In genomic region chr12:3300833-3301401, GRCh38 we compare ENCODE assay signal across 9 cellular contexts.
DNase-seq lines count a peak whose midpoint lies in the region; ATAC-seq, FAIRE-seq and TF ChIP-seq lines count a peak whose summit lies in the region.
"Had no signal": no experiment of that assay in that cellular context is flagged by ENCODE, and none has a peak within 500 bp of the region (broad histone marks: within the 10 kb centered on the region; RNA-seq: fewer than 3 reads in every experiment).

No MANE protein-coding gene starts in this region.

- H3K4me3 Mint-ChIP-seq in WTC11: no peak overlapping the region

- no peak overlapping the region for H2AFZ ChIP-seq in HepG2 (ENCODE audit: low read length)

- DNase-seq in HepG2 (ENCODE audit: low spot score) (no peak), right lobe of liver (no peak), WTC11 (ENCODE audit: low spot score) (no peak), lower lobe of right lung (no peak), SW 1271 (lab: John Stamatoyannopoulos, UW) (no peak), HAP-1 (ENCODE audit: low spot score in 2 of 2) (no peak)

- in situ Hi-C loops in HepG2 (cut with HindIII; ENCODE audit: extremely low pct_ligation_motif_present, low pct_unique_long_range_greater_than_20kb) (loop anchor here (10.0 kb wide), 1 partner anchor 974 kb away; the partner anchor contains the start of gene CCND2), HAP-1 (cut with MboI; ENCODE audit: low sequenced_read_pairs) (no loop called here)

- POLR2A ChIA-PET in HepG2 (lab: Yijun Ruan, JAX): no interaction called here
- POLR2A ChIA-PET in WTC11 (lab: Charles Lee): interaction anchor here (1.2 kb wide), 1 partner anchor 204 kb away, joined by 3 read pairs; no protein-coding TSS in a partner anchor

- intact Hi-C loops in HepG2 (cut with micrococcal nuclease; ENCODE audit: unreplicated experiment) (loop anchor here (1.0 to 5.0 kb wide), 4 partner anchors 32 to 503 kb away; no protein-coding TSS in a partner anchor), right lobe of liver (cut with DNase I) (no loop called here), lower lobe of right lung (cut with DNase I) (loop anchor here (10.0 kb wide), 1 partner anchor 504 kb away; no protein-coding TSS in a partner anchor)

- 23% methylated on average over 5 of the region's 10 CpGs for WGBS in HepG2 (ENCODE audit: low lambda C conversion rate)
- WGBS in right lobe of liver (ENCODE audit: insufficient coverage, low coverage, low lambda C conversion rate, missing lambda C conversion rate): 13% methylated on average over 3 of the region's 10 CpGs

- H3K9me3 ChIP-seq in HepG2 (ENCODE audit: low read length) (no peaks in the 10 kb centered on the region), right lobe of liver (no peaks in the 10 kb centered on the region), lower lobe of right lung (no peaks in the 10 kb centered on the region), HAP-1 (no peaks in the 10 kb centered on the region)

- FAIRE-seq in HepG2 (lab: Jason Lieb, UNC): no peak
- FAIRE-seq: D721Med had no signal

- H3K36me3 ChIP-seq in HepG2 (replicated peaks in 1 of 2; ENCODE audit: control insufficient read depth in 1 of 2, insufficient read depth in 2 of 2, low read length in 2 of 2) (no peaks in the 10 kb centered on the region), right lobe of liver (no peaks in the 10 kb centered on the region), lower lobe of right lung (no peaks in the 10 kb centered on the region), HAP-1 (replicated peaks) (no peaks in the 10 kb centered on the region)

- H3K27me3 Mint-ChIP-seq in WTC11 (ENCODE audit: low read depth): no peaks in the 10 kb centered on the region; the same call in 1 of the 2 replicates

- H3K36me3 Mint-ChIP-seq in WTC11: no peaks in the 10 kb centered on the region

- TF ChIP-seq CTCF in HepG2 (CRISPR knock-in tag; IDR thresholded peaks at IDR 0.05) (no peak), right lobe of liver (IDR thresholded peaks at IDR 0.05) (no peak), WTC11 (IDR thresholded peaks at IDR 0.05) (no peak), lower lobe of right lung (IDR thresholded peaks at IDR 0.05) (peak; percentile 11)

- H3K27me3 ChIP-seq in HepG2 (ENCODE audit: control insufficient read depth in 1 of 2, insufficient read depth in 2 of 2, low read length in 2 of 2): peaks cover 2 to 55% of the 10 kb centered on the region in 2 experiments
- no peaks in the 10 kb centered on the region for H3K27me3 ChIP-seq in right lobe of liver
- peaks cover 15% of the 10 kb centered on the region for H3K27me3 ChIP-seq in lower lobe of right lung (ENCODE audit: low read depth)
- H3K27me3 ChIP-seq in HAP-1 (ENCODE audit: low read depth): peaks cover 16% of the 10 kb centered on the region

- H3K27ac Mint-ChIP-seq in WTC11: peak overlapping the region; percentile 67; the same call in 1 of the 2 replicates

- H3K9ac ChIP-seq in HepG2 (ENCODE audit: insufficient read depth, low read depth, low read length): no peak overlapping the region

- peak overlapping the region; percentile 79 for H3K4me2 ChIP-seq in HepG2 (ENCODE audit: low read depth, low read length)

- no TSS peak for BruUV-seq in HepG2 (replicated peaks; lab: Mats Ljungman, UMichigan)

- H3K27ac ChIP-seq in HepG2 (ENCODE audit: extremely low read length, insufficient read depth, low read length): no peak overlapping the region
- no peak overlapping the region for H3K27ac ChIP-seq in right lobe of liver
- H3K27ac ChIP-seq in lower lobe of right lung: no peak overlapping the region

- H3K79me2 ChIP-seq in HepG2 (ENCODE audit: insufficient read depth, low read length): no peaks in the 10 kb centered on the region

- no peak for TF ChIP-seq RAD21 in HepG2 (CRISPR knock-in tag; IDR thresholded peaks at IDR 0.05)

- H3K4me1 ChIP-seq in HepG2 (ENCODE audit: insufficient read depth, low read length) (peaks cover 29% of the 10 kb centered on the region), right lobe of liver (peaks cover 0 to 9% (median 3%) of the 10 kb centered on the region in 4 donors), lower lobe of right lung (peaks cover 12% of the 10 kb centered on the region), HAP-1 (peaks cover 8% of the 10 kb centered on the region)

- TF ChIP-seq POLR2A in HepG2 (IDR thresholded peaks at IDR 0.05; ENCODE audit: insufficient read depth in 1 of 2, low read depth in 2 of 2, low read length in 2 of 2): no peak
- TF ChIP-seq POLR2A in right lobe of liver (IDR thresholded peaks at IDR 0.05): no peak

- no peaks in the 10 kb centered on the region; the same call in 1 of the 2 replicates for H4K20me1 ChIP-seq in HepG2 (ENCODE audit: insufficient read depth, low read length)

- peaks cover 12% of the 10 kb centered on the region for H3K4me1 Mint-ChIP-seq in WTC11

- peak; percentile 1; the same call in 2 of the 3 replicates for ATAC-seq in HepG2
- no peak for ATAC-seq in right lobe of liver
- peak; percentile 15 for ATAC-seq in WTC11
- no peak for ATAC-seq in lower lobe of right lung
- ATAC-seq in GM21381 (IDR thresholded peaks at IDR 0.05; ENCODE audit: unreplicated experiment): no peak
- no peak for ATAC-seq in GM18858 (IDR thresholded peaks at IDR 0.05; ENCODE audit: unreplicated experiment)

- H3K4me3 ChIP-seq in HepG2 (replicated peaks in 1 of 3; ENCODE audit: insufficient read depth in 1 of 3, low read depth in 2 of 3, low read length in 3 of 3) (no peak overlapping the region; a peak in 1 of 6 replicates), right lobe of liver (no peak overlapping the region), lower lobe of right lung (no peak overlapping the region), HAP-1 (no peak overlapping the region)

- CTCF ChIA-PET in HepG2 (lab: Yijun Ruan, JAX; ENCODE audit: low intra/inter-chr PET ratio, low total read pairs) (interaction anchor here (1.1 to 2.7 kb wide), 6 partner anchors 13 to 503 kb away, joined by 3 to 27 read pairs (median 6); no protein-coding TSS in a partner anchor), WTC11 (lab: Charles Lee) (interaction anchor here (0.6 to 4.7 kb wide), 118 partner anchors 8 to 927 kb away, joined by 3 to 114 read pairs (median 5); partner anchors contain the start of genes CRACR2A and PRMT8)

- H3K9me3 Mint-ChIP-seq in WTC11: no peaks in the 10 kb centered on the region

- no peak for TF ChIP-seq EP300 in HepG2 (IDR thresholded peaks at IDR 0.05; ENCODE audit: low read depth in 2 of 2, low read length in 2 of 2)
- no peak for TF ChIP-seq EP300 in HepG2 (CRISPR knock-in tag; IDR thresholded peaks at IDR 0.05; ENCODE audit: borderline replicate concordance)

TF ChIP-seq in HepG2, 621 proteins besides CTCF, POLR2A, EP300 and RAD21:
- TF ChIP-seq ZNF703 (CRISPR knock-in tag; IDR thresholded peaks at IDR 0.05; ENCODE audit: borderline replicate concordance) (no peak), SALL2 (CRISPR knock-in tag; IDR thresholded peaks at IDR 0.05) (0 out of 2 replicates have a peak, but pooled peaks have one; percentile 1), SMYD3 (CRISPR knock-in tag; IDR thresholded peaks at IDR 0.05) (no peak), ZNF777 (CRISPR knock-in tag; IDR thresholded peaks at IDR 0.05) (0 out of 2 replicates have a peak, but pooled peaks have one; percentile 11), CBFB (CRISPR knock-in tag; IDR thresholded peaks at IDR 0.05) (peak; percentile 37; the same call in 1 of the 2 replicates), NRL (CRISPR knock-in tag; IDR thresholded peaks at IDR 0.05; ENCODE audit: borderline replicate concordance) (0 out of 2 replicates have a peak, but pooled peaks have one; percentile 19), ZNF788 (CRISPR knock-in tag; IDR thresholded peaks at IDR 0.05; ENCODE audit: borderline replicate concordance) (0 out of 2 replicates have a peak, but pooled peaks have one; percentile 1)

TF ChIP-seq in WTC11, 78 proteins besides CTCF, POLR2A, EP300 and RAD21:
- no peak for TF ChIP-seq EMX1 (CRISPR knock-in tag; IDR thresholded peaks at IDR 0.05)
TF ChIP-seq in WTC11: peak in this region for 0.

Comparison
In these comparisons a context has a peak if more than half of its experiments do, and no peak if none do; other contexts are left out.
1. ATAC-seq: peak in HepG2 (single experiment) and WTC11 (single experiment); none in right lobe of liver (0 of 4), lower lobe of right lung (0 of 2), GM21381 (single experiment) and GM18858 (single experiment).
2. intact Hi-C loops: an anchor here in HepG2 (1.0 to 5.0 kb wide) and lower lobe of right lung (10.0 kb wide); none called in right lobe of liver.
3. Of the 50 proteins assayed by ChIP-seq in both HepG2 and WTC11: peak only in HepG2: CBFB; only in WTC11: none; in both: none; in neither: 49.